ENCODE assay signal across 3 cellular contexts in genomic region chr7:128653197-128653596, GRCh38. TPM values are rescaled to one million over a fixed set of nuclear protein-coding genes. Genes with fewer than 3 reads are reported as not detected.
"Had no signal": no experiment of that assay in that cellular context is flagged by ENCODE, and none has a peak within 500 bp of the region (broad histone marks: within the 10 kb centered on the region; RNA-seq: fewer than 3 reads in every experiment).

No MANE protein-coding gene starts in this region.

RNA-seq across cellular contexts. Expression of gene GARIN1A, which starts 18.9 kb away (rescaled TPM):
- total RNA-seq: GM23338, HepG2 had no signal
- polyA plus RNA-seq: H1 had no signal
